Comparison of ENCODE assay signal across 25 cellular contexts in the genomic region with DNA sequence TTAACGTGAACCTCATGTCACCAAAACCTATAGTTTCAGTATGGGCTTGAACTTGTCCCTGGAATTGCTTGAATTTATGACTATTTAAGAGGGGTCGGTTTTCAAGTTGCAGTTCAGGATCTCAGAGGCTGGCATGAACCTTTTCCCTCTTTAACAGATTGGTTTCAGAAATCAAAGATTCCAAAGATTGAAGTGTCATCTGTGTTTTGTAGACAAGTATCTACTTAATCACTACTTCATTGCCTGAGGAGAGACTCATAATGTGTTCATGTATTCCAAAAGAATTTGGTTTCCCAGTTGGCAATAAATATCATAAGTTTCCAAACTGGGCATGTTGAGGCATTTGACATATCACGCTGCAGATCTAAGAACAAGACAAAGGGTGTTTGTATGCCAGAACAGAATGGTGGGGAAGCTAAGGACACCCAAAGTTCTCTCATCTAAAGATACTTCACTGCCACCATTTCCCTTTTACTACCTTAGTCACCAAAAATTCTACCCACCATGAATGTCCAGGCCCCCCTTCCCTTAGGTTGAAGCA.
"Had no signal": no experiment of that assay in that cellular context is flagged by ENCODE, and none has a peak within 500 bp of the region (broad histone marks: within the 10 kb centered on the region; RNA-seq: fewer than 3 reads in every experiment).

No MANE protein-coding gene starts in this region.

- H3K36me3 ChIP-seq: SJSA1 had no signal

- H3K27me3 ChIP-seq: SJSA1 had no signal

- ATAC-seq: HepG2 had no signal

- H3K4me3 ChIP-seq: SJSA1, SK-N-MC had no signal

- H3K27ac ChIP-seq: SJSA1, SK-N-MC had no signal

- DNase-seq: IMR-90, Karpas-422, KG1, MM.1S, MV-4-11, NCI-H1048, NCI-H1105, NCI-H1417, NCI-H1436 treated with DMSO at 0.1 percent for 48 hours, NCI-H1694, NCI-H187 treated with DMSO at 0.1 percent for 48 hours, NCI-H2029 treated with DMSO at 0.1 percent for 48 hours, NCI-H2171, NCI-H226, NCI-H446, NCI-H510A, NCI-H524 treated with DMSO at 0.1 percent for 48 hours, NCI-H69, NCI-H774, Right ventricle myocardium superior, RPMI8226, SIG-M5 had no signal
